ENCODE assay signal across 12 cellular contexts in the genomic region with DNA sequence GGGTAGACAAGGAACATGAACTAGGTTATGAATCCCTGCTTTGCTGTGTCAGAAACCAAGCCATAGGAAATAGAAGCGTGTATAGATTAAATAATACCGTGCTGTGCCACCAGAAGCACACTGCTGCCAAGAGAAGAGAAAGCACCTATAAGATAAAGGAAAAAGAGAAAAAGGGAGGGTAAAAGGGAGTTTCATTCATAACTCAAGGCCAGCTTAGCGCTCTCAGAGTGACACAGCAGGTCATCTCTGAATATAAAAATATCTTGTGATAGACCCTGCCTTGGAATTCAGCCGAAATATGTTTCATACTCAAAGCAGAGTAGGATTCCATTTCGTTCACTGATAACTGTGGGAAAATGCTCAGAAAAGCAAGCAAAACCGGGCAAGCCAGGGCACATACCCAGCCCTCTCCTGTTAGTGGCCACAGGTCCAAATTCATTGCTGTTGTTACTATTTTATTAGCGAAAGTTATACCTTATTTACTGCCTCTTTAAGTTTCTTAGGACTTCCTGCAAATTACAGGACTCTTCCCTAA. TPM values are rescaled to one million over a fixed set of nuclear protein-coding genes. Genes with fewer than 3 reads are reported as not detected.
A peak's percentile ranks its signal among the peaks of the same experiment; 100 is the strongest.
DNase-seq lines count a peak whose midpoint lies in the region; ATAC-seq and TF ChIP-seq lines count a peak whose summit lies in the region.
"Had no signal": no experiment of that assay in that cellular context is flagged by ENCODE, and none has a peak within 500 bp of the region (broad histone marks: within the 10 kb centered on the region; RNA-seq: fewer than 3 reads in every experiment).

No MANE protein-coding gene starts in this region.

- H3K4me1 ChIP-seq in HUES64 (ENCODE audit: insufficient read depth, low read length): peaks cover 87% of the 10 kb centered on the region
- H3K4me1 ChIP-seq in breast epithelium: peaks cover 4 to 16% of the 10 kb centered on the region in 2 donors
- peaks cover 32% of the 10 kb centered on the region for H3K4me1 ChIP-seq in testis

- peak overlapping the region; percentile 15; the same call in 1 of the 2 replicates for H3K9ac ChIP-seq in HUES64 (ENCODE audit: low read depth, low read length)

- TF ChIP-seq CTCF in breast epithelium (IDR thresholded peaks at IDR 0.05) (no peak), testis (IDR thresholded peaks at IDR 0.05) (no peak)

- no peaks in the 10 kb centered on the region for H3K9me3 Mint-ChIP-seq in activated T-helper 1 cell treated with anti-CD3 and anti-CD28 coated beads, Interleukin-12 subunit alpha, Interleukin-12 subunit beta, Interleukin-2, Interleukin-4 antibody, amounts not matched to agents 30 ng/mL and 10 ng/mL and 1 ng/mL, durations not matched to agents 14 hours and 24 hours and 36 hours
- no peaks in the 10 kb centered on the region for H3K9me3 Mint-ChIP-seq in activated naive CD8-positive, alpha-beta T cell treated with anti-CD3 and anti-CD28 coated beads for 36 hours
- H3K9me3 Mint-ChIP-seq: activated naive CD4-positive, alpha-beta T cell treated with anti-CD3 and anti-CD28 coated beads, Interleukin-2, amount 50 U/mL, for 72 hours; effector memory CD8-positive, alpha-beta T cell had no signal

- H3K27ac ChIP-seq in HUES64 (ENCODE audit: low read depth, low read length) (peak overlapping the region; percentile 70), breast epithelium (peak overlapping the region; percentile 45 to 87), testis (peak overlapping the region; percentile 4 to 56)

- 67% methylated on average over 7 of the region's 7 CpGs for WGBS in HUES64
- WGBS in testis, 2 donors: 30 to 42% methylated on average over 7 of the region's 7 CpGs

- DNase-seq in breast epithelium (ENCODE audit: low spot score in 2 of 2) (no peak), left lobe of liver (ENCODE audit: low spot score) (peak; percentile 11), testis (peak; percentile 27)
- DNase-seq in activated T-helper 1 cell treated with anti-CD3 and anti-CD28 coated beads, Interleukin-12 subunit alpha, Interleukin-12 subunit beta, Interleukin-2, Interleukin-4 antibody, amounts not matched to agents 30 ng/mL and 10 ng/mL and 1 ng/mL, durations not matched to agents 14 hours and 24 hours and 36 hours (ENCODE audit: low spot score): no peak
- no peak for DNase-seq in activated naive CD8-positive, alpha-beta T cell treated with anti-CD3 and anti-CD28 coated beads for 36 hours
- DNase-seq: activated CD4-positive, alpha-beta T cell treated with anti-CD3 and anti-CD28 coated beads, Interleukin-2, amount 50 U/mL, for 48 hours; effector memory CD8-positive, alpha-beta T cell; MM.1S had no signal

- TF ChIP-seq POLR2A in breast epithelium (IDR thresholded peaks at IDR 0.05): no peak
- no peak for TF ChIP-seq POLR2A in testis (IDR thresholded peaks at IDR 0.05)

- no peak overlapping the region for H3K27ac Mint-ChIP-seq in activated T-helper 1 cell treated with anti-CD3 and anti-CD28 coated beads, Interleukin-12 subunit alpha, Interleukin-12 subunit beta, Interleukin-2, Interleukin-4 antibody, amounts not matched to agents 30 ng/mL and 10 ng/mL and 1 ng/mL, durations not matched to agents 14 hours and 24 hours and 36 hours
- H3K27ac Mint-ChIP-seq in activated naive CD8-positive, alpha-beta T cell treated with anti-CD3 and anti-CD28 coated beads for 36 hours: no peak overlapping the region
- H3K27ac Mint-ChIP-seq: activated naive CD4-positive, alpha-beta T cell treated with anti-CD3 and anti-CD28 coated beads, Interleukin-2, amount 50 U/mL, for 72 hours; effector memory CD8-positive, alpha-beta T cell had no signal

- H3K27me3 ChIP-seq in HUES64 (ENCODE audit: insufficient read depth, low read length): no peaks in the 10 kb centered on the region
- no peaks in the 10 kb centered on the region for H3K27me3 ChIP-seq in breast epithelium
- H3K27me3 ChIP-seq in testis: no peaks in the 10 kb centered on the region

- intact Hi-C loops in breast epithelium (cut with DNase I; ENCODE audit: low total_unique reads): no loop called here
- intact Hi-C loops in testis (cut with DNase I; ENCODE audit: low total_unique reads): no loop called here
- intact Hi-C loops in activated T-helper 1 cell treated with anti-CD3 and anti-CD28 coated beads, Interleukin-12 subunit alpha, Interleukin-12 subunit beta, Interleukin-2, Interleukin-4 antibody, amounts not matched to agents 30 ng/mL and 10 ng/mL and 1 ng/mL, durations not matched to agents 14 hours and 24 hours and 36 hours (cut with micrococcal nuclease): no loop called here

- no peaks in the 10 kb centered on the region for H3K36me3 Mint-ChIP-seq in activated T-helper 1 cell treated with anti-CD3 and anti-CD28 coated beads, Interleukin-12 subunit alpha, Interleukin-12 subunit beta, Interleukin-2, Interleukin-4 antibody, amounts not matched to agents 30 ng/mL and 10 ng/mL and 1 ng/mL, durations not matched to agents 14 hours and 24 hours and 36 hours (ENCODE audit: low read depth)
- H3K36me3 Mint-ChIP-seq in activated naive CD8-positive, alpha-beta T cell treated with anti-CD3 and anti-CD28 coated beads for 36 hours: no peaks in the 10 kb centered on the region
- H3K36me3 Mint-ChIP-seq: activated naive CD4-positive, alpha-beta T cell treated with anti-CD3 and anti-CD28 coated beads, Interleukin-2, amount 50 U/mL, for 72 hours had no signal

- H3K9me3 ChIP-seq in HUES64 (ENCODE audit: insufficient read depth, low read depth, low read length) (no peaks in the 10 kb centered on the region), breast epithelium (no peaks in the 10 kb centered on the region), testis (no peaks in the 10 kb centered on the region)

- H3K4me1 Mint-ChIP-seq in activated T-helper 1 cell treated with anti-CD3 and anti-CD28 coated beads, Interleukin-12 subunit alpha, Interleukin-12 subunit beta, Interleukin-2, Interleukin-4 antibody, amounts not matched to agents 30 ng/mL and 10 ng/mL and 1 ng/mL, durations not matched to agents 14 hours and 24 hours and 36 hours (ENCODE audit: low read depth): no peaks in the 10 kb centered on the region
- H3K4me1 Mint-ChIP-seq in activated naive CD8-positive, alpha-beta T cell treated with anti-CD3 and anti-CD28 coated beads for 36 hours: no peaks in the 10 kb centered on the region

- H3K36me3 ChIP-seq in HUES64 (ENCODE audit: insufficient read depth, low read length) (peaks cover 71% of the 10 kb centered on the region), breast epithelium (no peaks in the 10 kb centered on the region), testis (ENCODE audit: low read depth, missing control alignments) (no peaks in the 10 kb centered on the region)

- peaks cover 31% of the 10 kb centered on the region for H3K27me3 Mint-ChIP-seq in activated T-helper 1 cell treated with anti-CD3 and anti-CD28 coated beads, Interleukin-12 subunit alpha, Interleukin-12 subunit beta, Interleukin-2, Interleukin-4 antibody, amounts not matched to agents 30 ng/mL and 10 ng/mL and 1 ng/mL, durations not matched to agents 14 hours and 24 hours and 36 hours (ENCODE audit: insufficient read depth)
- H3K27me3 Mint-ChIP-seq in activated naive CD8-positive, alpha-beta T cell treated with anti-CD3 and anti-CD28 coated beads for 36 hours: peaks cover 42% of the 10 kb centered on the region

- H3K4me3 Mint-ChIP-seq in activated T-helper 1 cell treated with anti-CD3 and anti-CD28 coated beads, Interleukin-12 subunit alpha, Interleukin-12 subunit beta, Interleukin-2, Interleukin-4 antibody, amounts not matched to agents 30 ng/mL and 10 ng/mL and 1 ng/mL, durations not matched to agents 14 hours and 24 hours and 36 hours: no peak overlapping the region
- H3K4me3 Mint-ChIP-seq in activated naive CD8-positive, alpha-beta T cell treated with anti-CD3 and anti-CD28 coated beads for 36 hours: no peak overlapping the region
- H3K4me3 Mint-ChIP-seq: effector memory CD8-positive, alpha-beta T cell had no signal

- ATAC-seq in left lobe of liver: no peak
- no peak for ATAC-seq in HG02759 (IDR thresholded peaks at IDR 0.05; ENCODE audit: unreplicated experiment)
- ATAC-seq in GM18498 (IDR thresholded peaks at IDR 0.05; ENCODE audit: unreplicated experiment): no peak
- ATAC-seq: activated naive CD4-positive, alpha-beta T cell treated with anti-CD3 and anti-CD28 coated beads, Interleukin-2, amount 50 U/mL, for 72 hours; effector memory CD8-positive, alpha-beta T cell had no signal

- peak overlapping the region; percentile 37 for H3K4me3 ChIP-seq in HUES64 (ENCODE audit: low read length)
- peak overlapping the region in 1 of 3 donors; percentile 49 for H3K4me3 ChIP-seq in breast epithelium
- H3K4me3 ChIP-seq in testis: no peak overlapping the region

RNA-seq across cellular contexts. Expression of a gene that starts 8.7 kb away (rescaled TPM):
- 21.8 TPM for polyA plus RNA-seq in HUES64 (2013, experiment 1 of 2)
- polyA plus RNA-seq in HUES64 (2013, experiment 2 of 2): 23.0 TPM
- total RNA-seq in breast epithelium (10 to 100 TPM; 49.0 to 97.9 (median 75.7) TPM), left lobe of liver (4.3 TPM), testis (10 to 100 TPM; 24.7 to 30.6 TPM)
- 17.4 TPM for polyA plus RNA-seq in testis (ENCODE audit: insufficient read depth, low read depth, low replicate concordance)
- total RNA-seq in activated T-helper 1 cell treated with anti-CD3 and anti-CD28 coated beads, Interleukin-12 subunit alpha, Interleukin-12 subunit beta, Interleukin-2, Interleukin-4 antibody, amounts not matched to agents 30 ng/mL and 10 ng/mL and 1 ng/mL, durations not matched to agents 14 hours and 24 hours and 36 hours: 1.3 and 1.4 TPM in 2 replicates
- under 1 TPM in 1 of 2 experiments, not detected in 1; 0.19 TPM for total RNA-seq in activated naive CD8-positive, alpha-beta T cell treated with anti-CD3 and anti-CD28 coated beads for 36 hours

Comparison
In these comparisons a context has a peak if more than half of its experiments do, and no peak if none do; other contexts are left out.
1. DNase-seq: peak in left lobe of liver (single experiment) and testis (single experiment); none in breast epithelium (0 of 2), activated T-helper 1 cell treated with anti-CD3 and anti-CD28 coated beads, Interleukin-12 subunit alpha, Interleukin-12 subunit beta, Interleukin-2, Interleukin-4 antibody, amounts not matched to agents 30 ng/mL and 10 ng/mL and 1 ng/mL, durations not matched to agents 14 hours and 24 hours and 36 hours (single experiment) and activated naive CD8-positive, alpha-beta T cell treated with anti-CD3 and anti-CD28 coated beads for 36 hours (single experiment).
2. Peak in every context shown above with its lines, with median percentiles within 50 percentile points of each other: H3K27ac ChIP-seq.